ENCODE assay signal across 8 cellular contexts in genomic region chr11:124174001-124174400, GRCh38. TPM values are rescaled to one million over a fixed set of nuclear protein-coding genes. Genes with fewer than 3 reads are reported as not detected.
DNase-seq lines count a peak whose midpoint lies in the region; ATAC-seq and TF ChIP-seq lines count a peak whose summit lies in the region.

No MANE protein-coding gene starts in this region.

- DNase-seq in ELF-1 (ENCODE audit: low read depth, low spot score): peak; percentile 57
- peak; percentile 81 for DNase-seq in NCI-H1436 treated with DMSO at 0.1 percent for 48 hours (lab: John Stamatoyannopoulos, UW)
- peak; percentile 51 for DNase-seq in mammary epithelial cell
- DNase-seq in middle frontal gyrus (ENCODE audit: extremely low spot score, low spot score): peak; percentile 24
- no peak for DNase-seq in CD4-positive, alpha-beta memory T cell
- DNase-seq in activated T-helper 1 cell treated with anti-CD3 and anti-CD28 coated beads, Interleukin-12 subunit alpha, Interleukin-12 subunit beta, Interleukin-2, Interleukin-4 antibody, amounts not matched to agents 30 ng/mL and 10 ng/mL and 1 ng/mL, durations not matched to agents 14 hours and 24 hours and 36 hours (ENCODE audit: low spot score): no peak
- no peak for DNase-seq in germinal center (ENCODE audit: low spot score)

- no peak overlapping the region for H3K4me3 Mint-ChIP-seq in CD4-positive, alpha-beta memory T cell
- no peak overlapping the region for H3K4me3 Mint-ChIP-seq in activated T-helper 1 cell treated with anti-CD3 and anti-CD28 coated beads, Interleukin-12 subunit alpha, Interleukin-12 subunit beta, Interleukin-2, Interleukin-4 antibody, amounts not matched to agents 30 ng/mL and 10 ng/mL and 1 ng/mL, durations not matched to agents 14 hours and 24 hours and 36 hours

- H3K36me3 Mint-ChIP-seq in CD4-positive, alpha-beta memory T cell: no peaks in the 10 kb centered on the region
- no peaks in the 10 kb centered on the region for H3K36me3 Mint-ChIP-seq in activated T-helper 1 cell treated with anti-CD3 and anti-CD28 coated beads, Interleukin-12 subunit alpha, Interleukin-12 subunit beta, Interleukin-2, Interleukin-4 antibody, amounts not matched to agents 30 ng/mL and 10 ng/mL and 1 ng/mL, durations not matched to agents 14 hours and 24 hours and 36 hours (ENCODE audit: low read depth)

- no peaks in the 10 kb centered on the region for H4K20me1 ChIP-seq in mammary epithelial cell (ENCODE audit: insufficient read depth, low read length)

- intact Hi-C loops in mammary epithelial cell (cut with micrococcal nuclease): no loop called here
- intact Hi-C loops in CD4-positive, alpha-beta memory T cell (cut with micrococcal nuclease): no loop called here
- intact Hi-C loops in activated T-helper 1 cell treated with anti-CD3 and anti-CD28 coated beads, Interleukin-12 subunit alpha, Interleukin-12 subunit beta, Interleukin-2, Interleukin-4 antibody, amounts not matched to agents 30 ng/mL and 10 ng/mL and 1 ng/mL, durations not matched to agents 14 hours and 24 hours and 36 hours (cut with micrococcal nuclease): no loop called here

- TF ChIP-seq CTCF in mammary epithelial cell (conservative IDR thresholded peaks at IDR 0.05 in 1 of 2, IDR thresholded peaks at IDR 0.05 in 1 of 2; ENCODE audit: extremely low read depth in 1 of 2, insufficient read depth in 1 of 2, low read depth in 1 of 2, low read length in 2 of 2): no peak

- no peaks in the 10 kb centered on the region for H3K79me2 ChIP-seq in mammary epithelial cell (ENCODE audit: insufficient read depth, low read length)

- H3K4me3 ChIP-seq in mammary epithelial cell (replicated peaks in 1 of 3; ENCODE audit: insufficient read depth in 1 of 3, low read depth in 2 of 3, low read length in 3 of 3): no peak overlapping the region
- no peak overlapping the region for H3K4me3 ChIP-seq in CD4-positive, alpha-beta memory T cell (ENCODE audit: low read length in 2 of 2)

- CTCF ChIA-PET in mammary epithelial cell (lab: Charles Lee; ENCODE audit: low non-redundant PET): no interaction called here
- CTCF ChIA-PET in CD4-positive, alpha-beta memory T cell (lab: Charles Lee; ENCODE audit: partially characterized antibody): interaction anchor here (1.2 kb wide), 1 partner anchor 20 kb away, joined by 3 read pairs; no protein-coding TSS in a partner anchor

- BruUV-seq in mammary epithelial cell (replicated peaks; lab: Mats Ljungman, UMichigan): no TSS peak

- no peak overlapping the region for H3K27ac ChIP-seq in mammary epithelial cell (ENCODE audit: insufficient read depth, low read depth, low read length)
- H3K27ac ChIP-seq in CD4-positive, alpha-beta memory T cell (ENCODE audit: low read depth, low read length): no peak overlapping the region

- H3K9ac ChIP-seq in mammary epithelial cell (ENCODE audit: insufficient read depth, low read length): no peak overlapping the region

- no peaks in the 10 kb centered on the region for H3K4me1 ChIP-seq in mammary epithelial cell (ENCODE audit: insufficient read depth, low read length)
- no peaks in the 10 kb centered on the region for H3K4me1 ChIP-seq in CD4-positive, alpha-beta memory T cell (ENCODE audit: insufficient read depth, low read length)

- H3K36me3 ChIP-seq in mammary epithelial cell (ENCODE audit: insufficient read depth, low read length): no peaks in the 10 kb centered on the region
- no peaks in the 10 kb centered on the region for H3K36me3 ChIP-seq in CD4-positive, alpha-beta memory T cell (ENCODE audit: insufficient read depth, low read length)

- no peak overlapping the region for H3K27ac Mint-ChIP-seq in CD4-positive, alpha-beta memory T cell
- H3K27ac Mint-ChIP-seq in activated T-helper 1 cell treated with anti-CD3 and anti-CD28 coated beads, Interleukin-12 subunit alpha, Interleukin-12 subunit beta, Interleukin-2, Interleukin-4 antibody, amounts not matched to agents 30 ng/mL and 10 ng/mL and 1 ng/mL, durations not matched to agents 14 hours and 24 hours and 36 hours: no peak overlapping the region

- in situ Hi-C loops in mammary epithelial cell (cut with MboI; ENCODE audit: low sequenced_read_pairs in 2 of 2): no loop called here

- peaks cover 0 to 4% (median 0%) of the 10 kb centered on the region in 8 donors for H3K9me3 Mint-ChIP-seq in CD4-positive, alpha-beta memory T cell
- no peaks in the 10 kb centered on the region for H3K9me3 Mint-ChIP-seq in activated T-helper 1 cell treated with anti-CD3 and anti-CD28 coated beads, Interleukin-12 subunit alpha, Interleukin-12 subunit beta, Interleukin-2, Interleukin-4 antibody, amounts not matched to agents 30 ng/mL and 10 ng/mL and 1 ng/mL, durations not matched to agents 14 hours and 24 hours and 36 hours

- no peak for ATAC-seq in GM21515 (IDR thresholded peaks at IDR 0.05; ENCODE audit: unreplicated experiment)

- POLR2A ChIA-PET in CD4-positive, alpha-beta memory T cell (lab: Charles Lee; ENCODE audit: partially characterized antibody): no interaction called here

- WGBS in mammary epithelial cell (ENCODE audit: low coverage, missing lambda C conversion rate): 29% methylated on average over 3 of the region's 3 CpGs

- H3K27me3 Mint-ChIP-seq in CD4-positive, alpha-beta memory T cell: no peaks in the 10 kb centered on the region
- peaks cover 4% of the 10 kb centered on the region for H3K27me3 Mint-ChIP-seq in activated T-helper 1 cell treated with anti-CD3 and anti-CD28 coated beads, Interleukin-12 subunit alpha, Interleukin-12 subunit beta, Interleukin-2, Interleukin-4 antibody, amounts not matched to agents 30 ng/mL and 10 ng/mL and 1 ng/mL, durations not matched to agents 14 hours and 24 hours and 36 hours (ENCODE audit: insufficient read depth)

- no peaks in the 10 kb centered on the region for H3K27me3 ChIP-seq in mammary epithelial cell (ENCODE audit: insufficient read depth, low read length)
- no peaks in the 10 kb centered on the region for H3K27me3 ChIP-seq in CD4-positive, alpha-beta memory T cell (ENCODE audit: insufficient read depth, low read length)

- dilution Hi-C loops in mammary epithelial cell (cut with HindIII; ENCODE audit: low sequenced_read_pairs): no loop called here

- no peak overlapping the region for H2AFZ ChIP-seq in mammary epithelial cell (ENCODE audit: low read depth, low read length)

- no peaks in the 10 kb centered on the region for H3K9me3 ChIP-seq in mammary epithelial cell (replicated peaks; ENCODE audit: insufficient read depth, low read length)
- no peaks in the 10 kb centered on the region for H3K9me3 ChIP-seq in CD4-positive, alpha-beta memory T cell (ENCODE audit: control insufficient read depth in 1 of 2, low read length in 2 of 2)

- no peak overlapping the region for H3K4me2 ChIP-seq in mammary epithelial cell (ENCODE audit: insufficient read depth, low read depth, low read length)

- no peaks in the 10 kb centered on the region for H3K4me1 Mint-ChIP-seq in CD4-positive, alpha-beta memory T cell
- H3K4me1 Mint-ChIP-seq in activated T-helper 1 cell treated with anti-CD3 and anti-CD28 coated beads, Interleukin-12 subunit alpha, Interleukin-12 subunit beta, Interleukin-2, Interleukin-4 antibody, amounts not matched to agents 30 ng/mL and 10 ng/mL and 1 ng/mL, durations not matched to agents 14 hours and 24 hours and 36 hours (ENCODE audit: low read depth): no peaks in the 10 kb centered on the region

RNA-seq across cellular contexts. Expression of gene OR10D3, which starts 9.1 kb away (rescaled TPM):
- total RNA-seq in mammary epithelial cell: not detected
- not detected for polyA plus RNA-seq in mammary epithelial cell
- not detected for polyA minus RNA-seq in mammary epithelial cell
- not detected for total RNA-seq in CD4-positive, alpha-beta memory T cell
- not detected for polyA plus RNA-seq in CD4-positive, alpha-beta memory T cell
- total RNA-seq in activated T-helper 1 cell treated with anti-CD3 and anti-CD28 coated beads, Interleukin-12 subunit alpha, Interleukin-12 subunit beta, Interleukin-2, Interleukin-4 antibody, amounts not matched to agents 30 ng/mL and 10 ng/mL and 1 ng/mL, durations not matched to agents 14 hours and 24 hours and 36 hours: not detected in 2 replicates

RNA-seq across cellular contexts. Expression of gene VWA5A, which starts 58.8 kb away (rescaled TPM):
- total RNA-seq in mammary epithelial cell: 10 to 100 TPM; 24.7 to 35.2 TPM
- 22.1 TPM for polyA plus RNA-seq in mammary epithelial cell
- 20.2 TPM for polyA minus RNA-seq in mammary epithelial cell
- 1 to 10 TPM; 6.4 to 7.2 TPM for total RNA-seq in CD4-positive, alpha-beta memory T cell
- polyA plus RNA-seq in CD4-positive, alpha-beta memory T cell: 10 to 100 TPM in 1 of 2 donors, 1 to 10 TPM in 1; 8.3 to 12.3 TPM
- total RNA-seq in activated T-helper 1 cell treated with anti-CD3 and anti-CD28 coated beads, Interleukin-12 subunit alpha, Interleukin-12 subunit beta, Interleukin-2, Interleukin-4 antibody, amounts not matched to agents 30 ng/mL and 10 ng/mL and 1 ng/mL, durations not matched to agents 14 hours and 24 hours and 36 hours: 7.9 and 8.0 TPM in 2 replicates

Comparison
In these comparisons a context has a peak if more than half of its experiments do, and no peak if none do; other contexts are left out.
1. DNase-seq: peak in ELF-1 (single experiment), NCI-H1436 treated with DMSO at 0.1 percent for 48 hours (single experiment), mammary epithelial cell (single experiment) and middle frontal gyrus (single experiment); none in CD4-positive, alpha-beta memory T cell (0 of 5), activated T-helper 1 cell treated with anti-CD3 and anti-CD28 coated beads, Interleukin-12 subunit alpha, Interleukin-12 subunit beta, Interleukin-2, Interleukin-4 antibody, amounts not matched to agents 30 ng/mL and 10 ng/mL and 1 ng/mL, durations not matched to agents 14 hours and 24 hours and 36 hours (single experiment) and germinal center (single experiment).